ENCODE assay signal across 8 cellular contexts in the genomic region with DNA sequence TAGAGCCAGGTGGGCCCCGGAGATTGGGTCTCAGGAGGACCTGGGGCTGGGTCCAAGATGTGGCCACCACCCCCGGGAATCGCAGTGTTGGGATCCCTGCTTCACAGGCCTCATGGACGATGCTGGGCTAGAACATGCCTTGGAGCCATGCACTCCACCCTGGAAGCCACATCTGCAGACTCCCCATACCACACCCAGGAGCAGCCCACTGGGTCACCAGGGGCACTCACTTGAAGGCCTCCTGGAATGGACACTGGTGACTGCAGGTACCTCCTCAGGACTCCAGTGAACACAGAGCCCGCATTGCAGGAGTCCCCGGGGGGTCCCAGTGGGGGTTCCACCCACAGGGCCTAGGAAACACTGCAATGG. TPM values are rescaled to one million over a fixed set of nuclear protein-coding genes. Genes with fewer than 3 reads are reported as not detected.
DNase-seq lines count a peak whose midpoint lies in the region; ATAC-seq, FAIRE-seq and TF ChIP-seq lines count a peak whose summit lies in the region.

No MANE protein-coding gene starts in this region.

- H3K4me3 ChIP-seq in SK-N-MC (peak overlapping the region; percentile 60), subcutaneous abdominal adipose tissue (ENCODE audit: low read depth in 1 of 5, low read length in 5 of 5) (peak overlapping the region in 3 of 5 donors; percentile 3 to 20 (median 6)), kidney (ENCODE audit: low read length in 2 of 2) (no peak overlapping the region)

- H3K27ac ChIP-seq in SK-N-MC (peak overlapping the region; percentile 67; the same call in 1 of the 2 replicates), subcutaneous abdominal adipose tissue (ENCODE audit: low read depth, low read length) (no peak overlapping the region), kidney (ENCODE audit: low read depth in 2 of 2, low read length in 2 of 2) (no peak overlapping the region)

- intact Hi-C loops in activated naive CD4-positive, alpha-beta T cell treated with anti-CD3 and anti-CD28 coated beads for 36 hours (cut with micrococcal nuclease) = no loop called here
- intact Hi-C loops in kidney (cut with DNase I) = no loop called here

- H3K36me3 ChIP-seq in SK-N-MC (ENCODE audit: insufficient read depth, low read length) (no peaks in the 10 kb centered on the region; the same call in 1 of the 2 replicates), subcutaneous abdominal adipose tissue (ENCODE audit: control insufficient read depth in 5 of 5, insufficient read depth in 5 of 5, low read length in 5 of 5) (no peaks in the 10 kb centered on the region), kidney (ENCODE audit: control insufficient read depth in 1 of 2, insufficient read depth in 2 of 2, low read length in 2 of 2) (no peaks in the 10 kb centered on the region)

- FAIRE-seq in kidney (lab: Jason Lieb, UNC) = no peak

- ATAC-seq in effector memory CD8-positive, alpha-beta T cell (replicated peaks) = no peak
- no peak for ATAC-seq in GM18502 (IDR thresholded peaks at IDR 0.05; ENCODE audit: poor library complexity, unreplicated experiment)

- H3K4me1 ChIP-seq in subcutaneous abdominal adipose tissue (ENCODE audit: control insufficient read depth in 5 of 5, insufficient read depth in 5 of 5, low read length in 5 of 5) (peaks cover 4 to 50% (median 28%) of the 10 kb centered on the region in 5 donors), kidney (ENCODE audit: control insufficient read depth in 1 of 2, insufficient read depth in 1 of 2, low read depth in 1 of 2, low read length in 2 of 2) (peaks cover 0 to 38% of the 10 kb centered on the region in 2 donors)

- H3K9me3 Mint-ChIP-seq in activated naive CD4-positive, alpha-beta T cell treated with anti-CD3 and anti-CD28 coated beads for 36 hours = no peaks in the 10 kb centered on the region
- H3K9me3 Mint-ChIP-seq in effector memory CD8-positive, alpha-beta T cell = no peaks in the 10 kb centered on the region

- H3K9me3 ChIP-seq in SK-N-MC (ENCODE audit: low read depth, low read length) = no peaks in the 10 kb centered on the region
- H3K9me3 ChIP-seq in subcutaneous abdominal adipose tissue (ENCODE audit: control insufficient read depth in 5 of 5, low read length in 5 of 5) = no peaks in the 10 kb centered on the region
- no peaks in the 10 kb centered on the region for H3K9me3 ChIP-seq in kidney (ENCODE audit: control insufficient read depth in 1 of 2, low read length in 2 of 2)

- H3K9ac ChIP-seq in SK-N-MC (ENCODE audit: insufficient read length) (no peak overlapping the region), subcutaneous abdominal adipose tissue (ENCODE audit: low read length in 5 of 5) (peak overlapping the region in 1 of 5 donors; percentile 61), kidney (ENCODE audit: low read length in 2 of 2) (no peak overlapping the region)

- H3K36me3 Mint-ChIP-seq in activated naive CD4-positive, alpha-beta T cell treated with anti-CD3 and anti-CD28 coated beads for 36 hours (ENCODE audit: low read depth) = no peaks in the 10 kb centered on the region
- H3K36me3 Mint-ChIP-seq in effector memory CD8-positive, alpha-beta T cell (ENCODE audit: insufficient read depth) = peaks cover 17% of the 10 kb centered on the region

- CTCF ChIA-PET in activated naive CD4-positive, alpha-beta T cell treated with anti-CD3 and anti-CD28 coated beads for 36 hours (lab: Charles Lee) = no interaction called here

- H3K27ac Mint-ChIP-seq in activated naive CD4-positive, alpha-beta T cell treated with anti-CD3 and anti-CD28 coated beads for 36 hours = peak overlapping the region; percentile 79
- peak overlapping the region; percentile 65 to 94 for H3K27ac Mint-ChIP-seq in effector memory CD8-positive, alpha-beta T cell

- TF ChIP-seq CTCF in kidney (IDR thresholded peaks at IDR 0.05; ENCODE audit: borderline replicate concordance, extremely low read depth, insufficient read depth) = no peak

- H3K27me3 Mint-ChIP-seq in activated naive CD4-positive, alpha-beta T cell treated with anti-CD3 and anti-CD28 coated beads for 36 hours (ENCODE audit: low read depth) = no peaks in the 10 kb centered on the region
- no peaks in the 10 kb centered on the region for H3K27me3 Mint-ChIP-seq in effector memory CD8-positive, alpha-beta T cell

- peak overlapping the region; percentile 57 for H3K4me3 Mint-ChIP-seq in activated naive CD4-positive, alpha-beta T cell treated with anti-CD3 and anti-CD28 coated beads for 36 hours
- peak overlapping the region; percentile 51 to 72 for H3K4me3 Mint-ChIP-seq in effector memory CD8-positive, alpha-beta T cell

- H3K27me3 ChIP-seq in subcutaneous abdominal adipose tissue (ENCODE audit: control insufficient read depth in 5 of 5, insufficient read depth in 4 of 5, low read length in 5 of 5) = peaks cover 0 to 31% (median 24%) of the 10 kb centered on the region in 5 donors

- DNase-seq in activated naive CD4-positive, alpha-beta T cell treated with anti-CD3 and anti-CD28 coated beads for 36 hours = no peak
- no peak for DNase-seq in activated naive CD4-positive, alpha-beta T cell (lab: John Stamatoyannopoulos, UW)
- DNase-seq in SK-N-MC (ENCODE audit: low read depth, low spot score) (no peak), SKM-1 (lab: John Stamatoyannopoulos, UW; ENCODE audit: unreplicated experiment) (no peak), kidney (no peak)
- DNase-seq in effector memory CD8-positive, alpha-beta T cell = no peak

- H3K4me1 Mint-ChIP-seq in activated naive CD4-positive, alpha-beta T cell treated with anti-CD3 and anti-CD28 coated beads for 36 hours (ENCODE audit: low read depth) = peaks cover 37% of the 10 kb centered on the region
- peaks cover 26 to 47% of the 10 kb centered on the region in 2 donors for H3K4me1 Mint-ChIP-seq in effector memory CD8-positive, alpha-beta T cell (ENCODE audit: low read depth in 2 of 2)

RNA-seq across cellular contexts. Expression of a gene that starts 25.0 kb away (rescaled TPM):
- total RNA-seq in activated naive CD4-positive, alpha-beta T cell treated with anti-CD3 and anti-CD28 coated beads for 36 hours = 1 to 10 TPM; 2.1 to 2.5 TPM
- total RNA-seq in kidney = 1.2 TPM
- polyA plus RNA-seq in kidney (ENCODE audit: insufficient read depth, low read depth, low replicate concordance) = 2.5 TPM

Comparison
In these comparisons a context has a peak if more than half of its experiments do, and no peak if none do; other contexts are left out.
1. H3K4me3 ChIP-seq: peak in SK-N-MC (single experiment) and subcutaneous abdominal adipose tissue (3 of 5); none in kidney (0 of 2).